4 cellular contexts compared by ENCODE assay signal in the genomic region with DNA sequence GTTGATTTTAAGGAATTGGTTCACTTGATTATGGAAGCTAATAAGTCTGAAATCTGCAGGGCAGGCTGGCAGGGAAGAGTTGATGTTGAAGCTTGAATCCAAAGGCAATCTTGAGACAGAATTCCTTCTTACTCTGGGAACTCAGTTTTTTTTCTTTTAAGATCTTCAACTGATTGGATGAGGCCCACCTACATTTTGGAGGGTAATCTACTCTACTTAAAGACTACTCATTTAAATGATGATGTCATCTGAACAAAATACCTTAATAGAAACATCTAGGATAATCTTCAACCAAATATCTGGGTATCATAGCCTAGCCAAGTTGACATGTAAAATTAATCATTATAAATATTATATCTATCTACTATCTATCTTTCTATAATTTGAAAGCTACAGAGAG.
A peak's percentile ranks its signal among the peaks of the same experiment; 100 is the strongest.
TF ChIP-seq lines count a peak whose summit lies in the region.

No MANE protein-coding gene starts in this region.

TF ChIP-seq in HepG2, 621 proteins besides CTCF, POLR2A, EP300 and RAD21:
- TF ChIP-seq ATF7 (IDR thresholded peaks at IDR 0.05) (peak; percentile 85), ATF7 (CRISPR knock-in tag; IDR thresholded peaks at IDR 0.05) (no peak), JARID2 (CRISPR knock-in tag; IDR thresholded peaks at IDR 0.05; ENCODE audit: insufficient replicate concordance) (no peak)

TF ChIP-seq in HEK293, 187 proteins besides CTCF, POLR2A, EP300 and RAD21:
- TF ChIP-seq, protein P1, sequence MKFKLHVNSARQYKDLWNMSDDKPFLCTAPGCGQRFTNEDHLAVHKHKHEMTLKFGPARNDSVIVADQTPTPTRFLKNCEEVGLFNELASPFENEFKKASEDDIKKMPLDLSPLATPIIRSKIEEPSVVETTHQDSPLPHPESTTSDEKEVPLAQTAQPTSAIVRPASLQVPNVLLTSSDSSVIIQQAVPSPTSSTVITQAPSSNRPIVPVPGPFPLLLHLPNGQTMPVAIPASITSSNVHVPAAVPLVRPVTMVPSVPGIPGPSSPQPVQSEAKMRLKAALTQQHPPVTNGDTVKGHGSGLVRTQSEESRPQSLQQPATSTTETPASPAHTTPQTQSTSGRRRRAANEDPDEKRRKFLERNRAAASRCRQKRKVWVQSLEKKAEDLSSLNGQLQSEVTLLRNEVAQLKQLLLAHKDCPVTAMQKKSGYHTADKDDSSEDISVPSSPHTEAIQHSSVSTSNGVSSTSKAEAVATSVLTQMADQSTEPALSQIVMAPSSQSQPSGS (tag by site-specific recombination; IDR thresholded peaks at IDR 0.05; ENCODE audit: low read depth), result peak; percentile 44; the same call in 1 of the 2 replicates
- TF ChIP-seq ZNF366 (tag by site-specific recombination; conservative IDR thresholded peaks at IDR 0.05) (no peak), ZXDB (tag by site-specific recombination; IDR thresholded peaks at IDR 0.05) (no peak), ZNF777 (tag by site-specific recombination; IDR thresholded peaks at IDR 0.05; ENCODE audit: borderline replicate concordance) (no peak), FEZF1 (tag by site-specific recombination; IDR thresholded peaks at IDR 0.05) (no peak), ZBTB8A (tag by site-specific recombination; IDR thresholded peaks at IDR 0.05) (no peak), ZNF10 (tag by site-specific recombination; IDR thresholded peaks at IDR 0.05) (peak; percentile 68; the same call in 1 of the 2 replicates)

TF ChIP-seq in GM12878, 131 proteins besides CTCF, POLR2A, EP300 and RAD21:
- 0 out of 2 replicates have a peak, but pooled peaks have one; percentile 40 for TF ChIP-seq ATF7 (IDR thresholded peaks at IDR 0.05; ENCODE audit: low read depth)
- TF ChIP-seq GABPA (IDR thresholded peaks at IDR 0.05; ENCODE audit: low read depth), result no peak
- TF ChIP-seq RAD51 (IDR thresholded peaks at IDR 0.05), result no peak

TF ChIP-seq in K562, 482 proteins besides CTCF, POLR2A, EP300 and RAD21:
- TF ChIP-seq, protein P2, sequence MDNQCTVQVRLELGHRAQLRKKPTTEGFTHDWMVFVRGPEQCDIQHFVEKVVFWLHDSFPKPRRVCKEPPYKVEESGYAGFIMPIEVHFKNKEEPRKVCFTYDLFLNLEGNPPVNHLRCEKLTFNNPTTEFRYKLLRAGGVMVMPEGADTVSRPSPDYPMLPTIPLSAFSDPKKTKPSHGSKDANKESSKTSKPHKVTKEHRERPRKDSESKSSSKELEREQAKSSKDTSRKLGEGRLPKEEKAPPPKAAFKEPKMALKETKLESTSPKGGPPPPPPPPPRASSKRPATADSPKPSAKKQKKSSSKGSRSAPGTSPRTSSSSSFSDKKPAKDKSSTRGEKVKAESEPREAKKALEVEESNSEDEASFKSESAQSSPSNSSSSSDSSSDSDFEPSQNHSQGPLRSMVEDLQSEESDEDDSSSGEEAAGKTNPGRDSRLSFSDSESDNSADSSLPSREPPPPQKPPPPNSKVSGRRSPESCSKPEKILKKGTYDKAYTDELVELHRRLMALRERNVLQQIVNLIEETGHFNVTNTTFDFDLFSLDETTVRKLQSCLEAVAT (IDR thresholded peaks at IDR 0.05), result no peak
- TF ChIP-seq ZNF134 (CRISPR knock-in tag; conservative IDR thresholded peaks at IDR 0.05), result peak; percentile 80
- TF ChIP-seq ZNF764 (CRISPR knock-in tag; IDR thresholded peaks at IDR 0.05; ENCODE audit: low read depth), result no peak
- no peak for TF ChIP-seq TAF15 (IDR thresholded peaks at IDR 0.05; ENCODE audit: low read depth, low read length)
- peak; percentile 67 for TF ChIP-seq RBM25 (IDR thresholded peaks at IDR 0.05; ENCODE audit: low read depth, low read length, severe bottlenecking)
- TF ChIP-seq, protein P3, sequence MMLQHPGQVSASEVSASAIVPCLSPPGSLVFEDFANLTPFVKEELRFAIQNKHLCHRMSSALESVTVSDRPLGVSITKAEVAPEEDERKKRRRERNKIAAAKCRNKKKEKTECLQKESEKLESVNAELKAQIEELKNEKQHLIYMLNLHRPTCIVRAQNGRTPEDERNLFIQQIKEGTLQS (IDR thresholded peaks at IDR 0.05), result peak; percentile 58
- TF ChIP-seq, protein P3 (CRISPR knock-in tag; conservative IDR thresholded peaks at IDR 0.05), result no peak
- TF ChIP-seq MTA2 (IDR thresholded peaks at IDR 0.05; ENCODE audit: low read depth), result no peak
TF ChIP-seq in K562: peak in this region for 3.
